16 cellular contexts compared by ENCODE assay signal in the genomic region with DNA sequence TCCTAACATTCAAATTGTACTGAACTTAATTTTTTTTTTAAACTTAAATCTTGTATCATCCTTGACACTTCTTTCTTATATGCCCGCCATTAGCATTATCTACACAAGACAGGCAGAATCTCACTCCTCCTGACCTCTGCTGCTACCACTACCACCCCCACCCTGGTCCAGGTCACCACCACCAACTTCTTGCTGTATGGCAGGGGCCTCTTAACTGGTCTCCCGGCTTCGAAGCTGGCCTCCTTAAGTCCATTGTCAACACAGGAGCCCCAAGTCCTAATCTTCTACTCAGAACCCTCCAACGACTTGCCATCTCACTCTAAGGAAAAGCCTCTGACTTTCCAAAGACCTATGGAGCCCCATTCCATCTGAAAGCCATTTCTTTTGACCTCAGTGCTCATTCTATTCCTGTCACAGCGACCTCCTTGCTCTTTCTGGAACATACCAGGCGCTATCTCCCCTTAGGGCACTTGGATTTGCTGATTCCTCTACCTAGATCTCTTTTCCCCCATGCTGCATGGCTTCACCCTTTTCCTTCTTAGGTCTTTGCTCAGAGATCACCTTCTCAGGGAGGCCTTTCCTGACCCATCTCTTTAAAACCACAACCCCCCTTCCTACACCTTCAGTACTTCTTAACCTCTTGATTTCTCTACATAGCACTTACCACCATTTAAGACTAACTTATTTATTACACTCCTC. TPM values are rescaled to one million over a fixed set of nuclear protein-coding genes. Genes with fewer than 3 reads are reported as not detected.
DNase-seq lines count a peak whose midpoint lies in the region; ATAC-seq, FAIRE-seq and TF ChIP-seq lines count a peak whose summit lies in the region.
"Had no signal": no experiment of that assay in that cellular context is flagged by ENCODE, and none has a peak within 500 bp of the region (broad histone marks: within the 10 kb centered on the region; RNA-seq: fewer than 3 reads in every experiment).

No MANE protein-coding gene starts in this region.

- in situ Hi-C loops in GM12878 (cut with MboI) = loop anchor here (25.0 kb wide), 1 partner anchor 1996 kb away; no protein-coding TSS in a partner anchor

- RAD21 ChIA-PET in GM12878 (lab: Charles Lee; ENCODE audit: unreplicated experiment) = no interaction called here

- peak overlapping the region; percentile 99 for H3K4ac ChIP-seq in trophoblast cell (ENCODE audit: low read depth, low read length)

- H4K91ac ChIP-seq in trophoblast cell (ENCODE audit: low read depth, low read length) = no peak overlapping the region

- peak overlapping the region; percentile 69 for H3K23ac ChIP-seq in trophoblast cell (ENCODE audit: low read length)

- H3K79me2 ChIP-seq in Karpas-422 (ENCODE audit: low read length) = peaks cover 96% of the 10 kb centered on the region
- peaks cover 86% of the 10 kb centered on the region for H3K79me2 ChIP-seq in GM12878 (ENCODE audit: control insufficient read depth, insufficient read depth, low read length)
- H3K79me2 ChIP-seq in trophoblast cell (ENCODE audit: control insufficient read depth, insufficient read depth, low read length, poor library complexity) = peaks cover 22% of the 10 kb centered on the region

- H4K20me1 ChIP-seq in Karpas-422 (ENCODE audit: insufficient read depth, low read depth, low read length) = no peaks in the 10 kb centered on the region
- no peaks in the 10 kb centered on the region for H4K20me1 ChIP-seq in GM12878 (ENCODE audit: control insufficient read depth, insufficient read depth)

- H3K9me3 ChIP-seq in Karpas-422 (ENCODE audit: low read length) = no peaks in the 10 kb centered on the region
- no peaks in the 10 kb centered on the region for H3K9me3 ChIP-seq in GM12878 (replicated peaks; ENCODE audit: control insufficient read depth, insufficient read depth, low read length)
- H3K9me3 ChIP-seq in trophoblast cell (ENCODE audit: insufficient read depth, low read depth, low read length) = no peaks in the 10 kb centered on the region
- H3K9me3 ChIP-seq: esophagus muscularis mucosa, prostate gland had no signal

- TF ChIP-seq CTCF in GM12878 (IDR thresholded peaks at IDR 0.05 in 2 of 3, conservative IDR thresholded peaks at IDR 0.05 in 1 of 3; ENCODE audit: control insufficient read depth in 2 of 3, extremely low read depth in 1 of 3, insufficient read depth in 1 of 3, low read depth in 3 of 3, low read length in 3 of 3) = no peak

- no peak overlapping the region for H3K9ac ChIP-seq in Karpas-422 (ENCODE audit: low read length)
- H3K9ac ChIP-seq in GM12878 (ENCODE audit: control insufficient read depth, insufficient read depth, low read length) = peak overlapping the region; percentile 15; the same call in 1 of the 2 replicates
- H3K9ac ChIP-seq in trophoblast cell (ENCODE audit: low read length) = no peak overlapping the region

- no TSS peak for BruUV-seq in GM12878 (replicated peaks; lab: Mats Ljungman, UMichigan)

- H3K9me3 Mint-ChIP-seq in activated naive CD4-positive, alpha-beta T cell treated with anti-CD3 and anti-CD28 coated beads, Interleukin-2, amount 50 U/mL, for 24 hours = no peaks in the 10 kb centered on the region
- H3K9me3 Mint-ChIP-seq in activated naive CD4-positive, alpha-beta T cell treated with anti-CD3 and anti-CD28 coated beads, Interleukin-2, amount 50 U/mL, for 72 hours = no peaks in the 10 kb centered on the region
- H3K9me3 Mint-ChIP-seq: activated B cell treated with CpG ODN at 0.5 μM for 24 hours; stimulated activated memory B cell treated with anti-CD40 and anti-IgM and Interleukin-4, amounts not matched to agents 10 μg/mL and 1 μg/mL and 100 μg/mL, for 72 hours had no signal

- H3K27me3 ChIP-seq in Karpas-422 (ENCODE audit: low read length) (no peaks in the 10 kb centered on the region), GM12878 (replicated peaks in 1 of 2; ENCODE audit: control insufficient read depth in 2 of 2, insufficient read depth in 2 of 2, low read length in 1 of 2) (no peaks in the 10 kb centered on the region), trophoblast cell (ENCODE audit: insufficient read depth, low read length) (no peaks in the 10 kb centered on the region)
- H3K27me3 ChIP-seq: esophagus muscularis mucosa had no signal

- no peak overlapping the region; the same call in 1 of the 2 replicates for H3K4me3 ChIP-seq in Karpas-422 (ENCODE audit: low read length)
- peak overlapping the region; percentile 69 for H3K4me3 ChIP-seq in GM12878
- no peak overlapping the region for H3K4me3 ChIP-seq in trophoblast cell (ENCODE audit: low read depth, low read length)
- H3K4me3 ChIP-seq: esophagus muscularis mucosa, prostate gland had no signal

- no peak overlapping the region for H3K14ac ChIP-seq in trophoblast cell (ENCODE audit: low read length)

- H3K27ac ChIP-seq in Karpas-422 (ENCODE audit: low read length) (no peak overlapping the region), GM12878 (ENCODE audit: control insufficient read depth, insufficient read depth) (peak overlapping the region; percentile 96), trophoblast cell (ENCODE audit: low read depth, low read length) (peak overlapping the region; percentile 2)
- H3K27ac ChIP-seq: esophagus muscularis mucosa, prostate gland had no signal

- TF ChIP-seq EP300 in GM12878 (IDR thresholded peaks at IDR 0.05; ENCODE audit: borderline replicate concordance in 1 of 2, control insufficient read depth in 1 of 2, low read depth in 2 of 2, low read length in 2 of 2) = no peak

- no peaks in the 10 kb centered on the region for H3K36me3 Mint-ChIP-seq in activated naive CD4-positive, alpha-beta T cell treated with anti-CD3 and anti-CD28 coated beads, Interleukin-2, amount 50 U/mL, for 24 hours
- H3K36me3 Mint-ChIP-seq in activated naive CD4-positive, alpha-beta T cell treated with anti-CD3 and anti-CD28 coated beads, Interleukin-2, amount 50 U/mL, for 72 hours = peaks cover 10 to 34% of the 10 kb centered on the region in 2 donors
- H3K36me3 Mint-ChIP-seq: stimulated activated memory B cell treated with anti-CD40 and anti-IgM and Interleukin-4, amounts not matched to agents 10 μg/mL and 1 μg/mL and 100 μg/mL, for 72 hours had no signal

- H3K79me1 ChIP-seq in trophoblast cell (ENCODE audit: low read length) = peaks cover 8% of the 10 kb centered on the region

- no peak overlapping the region for H3K18ac ChIP-seq in trophoblast cell (ENCODE audit: low read length)

- POLR2A ChIA-PET in GM12878 (lab: Charles Lee) = interaction anchor here (1.0 kb wide), 1 partner anchor 30 kb away, joined by 3 read pairs; no protein-coding TSS in a partner anchor

- no peak overlapping the region for H4K8ac ChIP-seq in trophoblast cell (ENCODE audit: low read depth, low read length)

- no peak overlapping the region for H2BK12ac ChIP-seq in trophoblast cell (ENCODE audit: low read length)

- H3K4me2 ChIP-seq in Karpas-422 (ENCODE audit: low read depth, low read length, poor library complexity, severe bottlenecking) = peak overlapping the region; percentile 85
- peak overlapping the region; percentile 86 for H3K4me2 ChIP-seq in GM12878 (ENCODE audit: control insufficient read depth, insufficient read depth)
- H3K4me2 ChIP-seq in trophoblast cell (ENCODE audit: low read length) = peak overlapping the region; percentile 2

- no peak overlapping the region for H2BK120ac ChIP-seq in trophoblast cell (ENCODE audit: insufficient read depth, low read length, poor library complexity)

- SMC1A ChIA-PET in GM12878 (lab: Charles Lee; ENCODE audit: uncharacterized antibody, unreplicated experiment) = no interaction called here

- no peak overlapping the region for H2AK5ac ChIP-seq in trophoblast cell (ENCODE audit: low read length)

- H2AFZ ChIP-seq in Karpas-422 (ENCODE audit: low read length) (no peak overlapping the region), GM12878 (ENCODE audit: control insufficient read depth, low read depth, low read length) (peak overlapping the region; percentile 75), trophoblast cell (ENCODE audit: insufficient read depth, low read length, poor library complexity) (no peak overlapping the region)

- no peak overlapping the region for H2BK5ac ChIP-seq in trophoblast cell (ENCODE audit: low read depth, low read length, poor library complexity)

- H3K4me1 Mint-ChIP-seq in activated naive CD4-positive, alpha-beta T cell treated with anti-CD3 and anti-CD28 coated beads, Interleukin-2, amount 50 U/mL, for 24 hours = peaks cover 20% of the 10 kb centered on the region

- no peak overlapping the region for H4K12ac ChIP-seq in trophoblast cell (ENCODE audit: low read depth, low read length)

- intact Hi-C loops in GM12878 (cut with micrococcal nuclease; ENCODE audit: unreplicated experiment) = loop anchor here (5.0 kb wide), 1 partner anchor 34 kb away; no protein-coding TSS in a partner anchor

- H3K36me3 ChIP-seq in Karpas-422 (ENCODE audit: insufficient read depth, low read length) (no peaks in the 10 kb centered on the region), GM12878 (ENCODE audit: control insufficient read depth in 2 of 2, insufficient read depth in 2 of 2, low read length in 1 of 2) (no peaks in the 10 kb centered on the region), trophoblast cell (ENCODE audit: control insufficient read depth in 1 of 2, insufficient read depth in 2 of 2, low read length in 2 of 2) (no peaks in the 10 kb centered on the region)
- H3K36me3 ChIP-seq: esophagus muscularis mucosa, prostate gland had no signal

- no peaks in the 10 kb centered on the region for H3K9me2 ChIP-seq in Karpas-422 (replicated peaks; ENCODE audit: insufficient read depth, low read length)

- FAIRE-seq in GM12878 (lab: Jason Lieb, UNC) = no peak

- H3K27me3 Mint-ChIP-seq in activated naive CD4-positive, alpha-beta T cell treated with anti-CD3 and anti-CD28 coated beads, Interleukin-2, amount 50 U/mL, for 24 hours = no peaks in the 10 kb centered on the region
- H3K27me3 Mint-ChIP-seq: activated B cell treated with CpG ODN at 0.5 μM for 24 hours; stimulated activated memory B cell treated with anti-CD40 and anti-IgM and Interleukin-4, amounts not matched to agents 10 μg/mL and 1 μg/mL and 100 μg/mL, for 72 hours had no signal

- ATAC-seq in activated naive CD4-positive, alpha-beta T cell treated with anti-CD3 and anti-CD28 coated beads, Interleukin-2, amount 50 U/mL, for 72 hours = no peak
- ATAC-seq in GM12878 = no peak
- no peak for ATAC-seq in HG03097 (IDR thresholded peaks at IDR 0.05; ENCODE audit: low FRiP score, unreplicated experiment)
- ATAC-seq: stimulated activated memory B cell treated with anti-CD40 and anti-IgM and Interleukin-4, amounts not matched to agents 10 μg/mL and 1 μg/mL and 100 μg/mL, for 72 hours had no signal

- H3K4me3 Mint-ChIP-seq in activated naive CD4-positive, alpha-beta T cell treated with anti-CD3 and anti-CD28 coated beads, Interleukin-2, amount 50 U/mL, for 24 hours = no peak overlapping the region
- H3K4me3 Mint-ChIP-seq: stimulated activated memory B cell treated with anti-CD40 and anti-IgM and Interleukin-4, amounts not matched to agents 10 μg/mL and 1 μg/mL and 100 μg/mL, for 72 hours had no signal

- no peak for DNase-seq in activated naive CD4-positive, alpha-beta T cell treated with anti-CD3 and anti-CD28 coated beads, Interleukin-2, amount 50 U/mL, for 72 hours (ENCODE audit: low spot score in 2 of 2)
- DNase-seq in Karpas-422 (no peak), GM12878 (ENCODE audit: low read depth, low spot score) (no peak), trophoblast cell (no peak), AML-193 (lab: John Stamatoyannopoulos, UW) (no peak), KG1 (lab: John Stamatoyannopoulos, UW) (no peak)
- DNase-seq: activated B cell treated with CpG ODN at 0.5 μM for 24 hours; activated effector memory CD4-positive, alpha-beta T cell treated with Interleukin-2 at 50 U/mL for 16 hours; cerebellar nuclear complex; GF-D8; NCI-H345 had no signal

- over 99% methylated on average over 6 of the region's 6 CpGs for WGBS in GM12878 (ENCODE audit: insufficient coverage, insufficient replicate concordance, low lambda C conversion rate, missing lambda C conversion rate)
- WGBS in trophoblast cell (ENCODE audit: extremely low coverage, insufficient coverage, insufficient read length) = no CpG with 5 or more reads among the region's 6 CpGs

- TF ChIP-seq RAD21 in GM12878 (IDR thresholded peaks at IDR 0.05; ENCODE audit: insufficient read depth, low read depth, low read length) = no peak

- peak overlapping the region; percentile 16 for H3K27ac Mint-ChIP-seq in activated naive CD4-positive, alpha-beta T cell treated with anti-CD3 and anti-CD28 coated beads, Interleukin-2, amount 50 U/mL, for 24 hours
- peak overlapping the region in 1 of 2 donors; percentile 24 for H3K27ac Mint-ChIP-seq in activated naive CD4-positive, alpha-beta T cell treated with anti-CD3 and anti-CD28 coated beads, Interleukin-2, amount 50 U/mL, for 72 hours
- H3K27ac Mint-ChIP-seq: activated B cell treated with CpG ODN at 0.5 μM for 24 hours; stimulated activated memory B cell treated with anti-CD40 and anti-IgM and Interleukin-4, amounts not matched to agents 10 μg/mL and 1 μg/mL and 100 μg/mL, for 72 hours had no signal

- H3K4me1 ChIP-seq in Karpas-422 (ENCODE audit: low read length) (peaks cover 54% of the 10 kb centered on the region), GM12878 (ENCODE audit: control insufficient read depth, insufficient read depth, low read length) (peaks cover 21% of the 10 kb centered on the region), trophoblast cell (ENCODE audit: control insufficient read depth in 1 of 2, insufficient read depth in 2 of 2, low read length in 2 of 2) (peaks cover 9 to 14% of the 10 kb centered on the region in 2 experiments)
- H3K4me1 ChIP-seq: prostate gland had no signal

- CTCF ChIA-PET in GM12878 (lab: Yijun Ruan, JAX) = interaction anchor here (1.0 kb wide), 1 partner anchor 60 kb away, joined by 3 read pairs; no protein-coding TSS in a partner anchor

- no peak for TF ChIP-seq POLR2A in GM12878 (IDR thresholded peaks at IDR 0.05; ENCODE audit: low read depth, low read length)

RNA-seq across cellular contexts. Expression of a gene that starts 2.6 kb away (rescaled TPM):
- 100 to 1,000 TPM; 115 to 233 TPM for total RNA-seq in activated naive CD4-positive, alpha-beta T cell treated with anti-CD3 and anti-CD28 coated beads, Interleukin-2, amount 50 U/mL, for 72 hours
- total RNA-seq in Karpas-422 (2014; rRNA removed; shearing (Covaris generic); ENCODE audit: low replicate concordance) = 87.5 and 95.5 TPM in 2 replicates
- total RNA-seq in GM12878 (2013; cell fraction: nucleolus; rRNA removed) = 219 and 229 TPM in 2 replicates
- total RNA-seq in GM12878 (2014; rRNA removed) (139 and 158 TPM in 2 replicates), GM12878 (2014; rRNA removed; fragmentation: Illumina TruSeq; extraction: Trizol) (150 and 156 TPM in 2 replicates), GM12878 (2021) (108 and 113 TPM in 2 replicates)
- 74.2 TPM for polyA plus RNA-seq in GM12878 (2011; ENCODE audit: low read depth)
- polyA plus RNA-seq in GM12878 (2011; rRNA removed) (241 and 262 TPM in 2 replicates), GM12878 (2014; fragmentation: Illumina TruSeq; extraction: Trizol) (161 and 192 TPM in 2 replicates), GM12878 (2014; fragmentation: Nextera tagmentation; extraction: Ambion mirVana) (100 to 1,000 TPM; 100 to 130 TPM), GM12878 (2014; rRNA removed) (118 and 133 TPM in 2 replicates), GM12878 (2016; fragmentation: Nextera tagmentation; extraction: Ambion mirVana) (100 to 1,000 TPM; 109 to 110 TPM)
- 209 and 229 TPM in 2 replicates for polyA plus RNA-seq in GM12878 (2011; cell fraction: cytosol; rRNA removed)
- polyA plus RNA-seq in GM12878 (2011; cell fraction: nucleus; rRNA removed) = 514 and 607 TPM in 2 replicates
- polyA plus RNA-seq in GM12878 (2012) = 59.3 and 84.1 TPM in 2 replicates
- 232 and 236 TPM in 2 replicates for polyA minus RNA-seq in GM12878 (2011; rRNA and poly(A)+ RNA removed)
- polyA minus RNA-seq in GM12878 (2011; cell fraction: cytosol; rRNA and poly(A)+ RNA removed) = 75.6 and 81.0 TPM in 2 replicates
- polyA minus RNA-seq in GM12878 (2011; cell fraction: nucleus; rRNA and poly(A)+ RNA removed) = 105 and 119 TPM in 2 replicates
- polyA plus RNA-seq in trophoblast cell (2013) = 123 and 132 TPM in 2 replicates

RNA-seq across cellular contexts. Expression of a gene that starts 30.7 kb away (rescaled TPM):
- total RNA-seq in activated naive CD4-positive, alpha-beta T cell treated with anti-CD3 and anti-CD28 coated beads, Interleukin-2, amount 50 U/mL, for 72 hours = 10 to 100 TPM; 22.2 to 34.4 TPM
- 5.7 and 7.5 TPM in 2 replicates for total RNA-seq in Karpas-422 (2014; rRNA removed; shearing (Covaris generic); ENCODE audit: low replicate concordance)
- 28.7 and 36.3 TPM in 2 replicates for total RNA-seq in GM12878 (2013; cell fraction: nucleolus; rRNA removed)
- total RNA-seq in GM12878 (2014; rRNA removed) = 10.1 and 11.4 TPM in 2 replicates
- 12.4 and 13.6 TPM in 2 replicates for total RNA-seq in GM12878 (2014; rRNA removed; fragmentation: Illumina TruSeq; extraction: Trizol)
- total RNA-seq in GM12878 (2021) = 19.8 and 20.0 TPM in 2 replicates
- polyA plus RNA-seq in GM12878 (2011; ENCODE audit: low read depth) = 11.4 TPM
- polyA plus RNA-seq in GM12878 (2011; rRNA removed) = 19.9 and 21.5 TPM in 2 replicates
- polyA plus RNA-seq in GM12878 (2011; cell fraction: cytosol; rRNA removed) = 13.6 and 15.6 TPM in 2 replicates
- polyA plus RNA-seq in GM12878 (2011; cell fraction: nucleus; rRNA removed) = 38.0 and 43.6 TPM in 2 replicates
- polyA plus RNA-seq in GM12878 (2012) = 21.1 and 33.7 TPM in 2 replicates
- polyA plus RNA-seq in GM12878 (2014; fragmentation: Illumina TruSeq; extraction: Trizol) = 11.5 and 12.7 TPM in 2 replicates
- polyA plus RNA-seq in GM12878 (2014; fragmentation: Nextera tagmentation; extraction: Ambion mirVana) = 10 to 100 TPM; 11.8 to 18.6 TPM
- 12.1 and 14.7 TPM in 2 replicates for polyA plus RNA-seq in GM12878 (2014; rRNA removed)
- polyA plus RNA-seq in GM12878 (2016; fragmentation: Nextera tagmentation; extraction: Ambion mirVana) = 10 to 100 TPM; 15.7 to 18.3 TPM
- 15.6 and 19.5 TPM in 2 replicates for polyA minus RNA-seq in GM12878 (2011; rRNA and poly(A)+ RNA removed)
- polyA minus RNA-seq in GM12878 (2011; cell fraction: cytosol; rRNA and poly(A)+ RNA removed) = 8.2 and 16.7 TPM in 2 replicates
- 13.3 and 24.9 TPM in 2 replicates for polyA minus RNA-seq in GM12878 (2011; cell fraction: nucleus; rRNA and poly(A)+ RNA removed)
- 11.7 and 12.0 TPM in 2 replicates for polyA plus RNA-seq in trophoblast cell (2013)

RNA-seq across cellular contexts. Expression of a gene that starts 37.1 kb away (rescaled TPM):
- total RNA-seq in activated naive CD4-positive, alpha-beta T cell treated with anti-CD3 and anti-CD28 coated beads, Interleukin-2, amount 50 U/mL, for 72 hours = 10 to 100 TPM; 37.7 to 58.7 TPM
- 25.3 and 32.9 TPM in 2 replicates for total RNA-seq in Karpas-422 (2014; rRNA removed; shearing (Covaris generic); ENCODE audit: low replicate concordance)
- 79.1 and 84.8 TPM in 2 replicates for total RNA-seq in GM12878 (2013; cell fraction: nucleolus; rRNA removed)
- total RNA-seq in GM12878 (2014; rRNA removed) (19.5 and 19.7 TPM in 2 replicates), GM12878 (2014; rRNA removed; fragmentation: Illumina TruSeq; extraction: Trizol) (10.0 and 10.6 TPM in 2 replicates), GM12878 (2021) (23.5 and 25.6 TPM in 2 replicates)
- 8.6 TPM for polyA plus RNA-seq in GM12878 (2011; ENCODE audit: low read depth)
- polyA plus RNA-seq in GM12878 (2011; rRNA removed) (19.1 and 22.1 TPM in 2 replicates), GM12878 (2014; fragmentation: Illumina TruSeq; extraction: Trizol) (10.7 and 11.5 TPM in 2 replicates), GM12878 (2014; fragmentation: Nextera tagmentation; extraction: Ambion mirVana) (1 to 10 TPM; 5.2 to 8.0 TPM), GM12878 (2014; rRNA removed) (27.3 and 27.4 TPM in 2 replicates), GM12878 (2016; fragmentation: Nextera tagmentation; extraction: Ambion mirVana) (10 to 100 TPM; 29.5 to 30.4 TPM)
- polyA plus RNA-seq in GM12878 (2011; cell fraction: cytosol; rRNA removed) = 13.5 and 18.1 TPM in 2 replicates
- polyA plus RNA-seq in GM12878 (2011; cell fraction: nucleus; rRNA removed) = 121 and 130 TPM in 2 replicates
- 15.9 and 16.7 TPM in 2 replicates for polyA plus RNA-seq in GM12878 (2012)
- 11.0 and 13.1 TPM in 2 replicates for polyA minus RNA-seq in GM12878 (2011; rRNA and poly(A)+ RNA removed)
- 4.5 and 7.6 TPM in 2 replicates for polyA minus RNA-seq in GM12878 (2011; cell fraction: cytosol; rRNA and poly(A)+ RNA removed)
- 18.5 and 31.2 TPM in 2 replicates for polyA minus RNA-seq in GM12878 (2011; cell fraction: nucleus; rRNA and poly(A)+ RNA removed)
- polyA plus RNA-seq in trophoblast cell (2013) = 6.2 and 6.6 TPM in 2 replicates

RNA-seq across cellular contexts. Expression of a gene that starts 56.7 kb away (rescaled TPM):
- 100 to 1,000 TPM in 1 of 2 donors, 10 to 100 TPM in 1; 75.5 to 112 TPM for total RNA-seq in activated naive CD4-positive, alpha-beta T cell treated with anti-CD3 and anti-CD28 coated beads, Interleukin-2, amount 50 U/mL, for 72 hours
- total RNA-seq in Karpas-422 (2014; rRNA removed; shearing (Covaris generic); ENCODE audit: low replicate concordance) = 25.1 and 58.0 TPM in 2 replicates
- total RNA-seq in GM12878 (2013; cell fraction: nucleolus; rRNA removed) = 81.1 and 96.0 TPM in 2 replicates
- total RNA-seq in GM12878 (2014; rRNA removed) (31.6 and 40.4 TPM in 2 replicates), GM12878 (2014; rRNA removed; fragmentation: Illumina TruSeq; extraction: Trizol) (21.3 TPM in 2 replicates), GM12878 (2021) (56.3 and 58.9 TPM in 2 replicates)
- 23.7 TPM for polyA plus RNA-seq in GM12878 (2011; ENCODE audit: low read depth)
- polyA plus RNA-seq in GM12878 (2011; rRNA removed) (24.2 and 40.5 TPM in 2 replicates), GM12878 (2014; fragmentation: Illumina TruSeq; extraction: Trizol) (12.6 and 22.1 TPM in 2 replicates), GM12878 (2014; fragmentation: Nextera tagmentation; extraction: Ambion mirVana) (10 to 100 TPM; 10.3 to 19.8 TPM), GM12878 (2014; rRNA removed) (44.5 and 48.8 TPM in 2 replicates), GM12878 (2016; fragmentation: Nextera tagmentation; extraction: Ambion mirVana) (10 to 100 TPM; 56.6 to 57.8 TPM)
- 45.4 and 64.5 TPM in 2 replicates for polyA plus RNA-seq in GM12878 (2011; cell fraction: cytosol; rRNA removed)
- polyA plus RNA-seq in GM12878 (2011; cell fraction: nucleus; rRNA removed) = 188 and 193 TPM in 2 replicates
- polyA plus RNA-seq in GM12878 (2012) = 43.0 and 46.7 TPM in 2 replicates
- 53.8 and 78.0 TPM in 2 replicates for polyA minus RNA-seq in GM12878 (2011; rRNA and poly(A)+ RNA removed)
- 17.4 and 27.0 TPM in 2 replicates for polyA minus RNA-seq in GM12878 (2011; cell fraction: cytosol; rRNA and poly(A)+ RNA removed)
- polyA minus RNA-seq in GM12878 (2011; cell fraction: nucleus; rRNA and poly(A)+ RNA removed) = 46.8 and 70.7 TPM in 2 replicates
- 32.0 and 33.0 TPM in 2 replicates for polyA plus RNA-seq in trophoblast cell (2013)

RNA-seq across cellular contexts. Expression of a gene that starts 59.4 kb away (rescaled TPM):
- 10 to 100 TPM; 18.9 to 32.4 TPM for total RNA-seq in activated naive CD4-positive, alpha-beta T cell treated with anti-CD3 and anti-CD28 coated beads, Interleukin-2, amount 50 U/mL, for 72 hours
- 15.9 and 39.1 TPM in 2 replicates for total RNA-seq in Karpas-422 (2014; rRNA removed; shearing (Covaris generic); ENCODE audit: low replicate concordance)
- total RNA-seq in GM12878 (2013; cell fraction: nucleolus; rRNA removed) = 34.1 and 48.7 TPM in 2 replicates
- 25.7 and 27.7 TPM in 2 replicates for total RNA-seq in GM12878 (2014; rRNA removed)
- 19.9 and 21.0 TPM in 2 replicates for total RNA-seq in GM12878 (2014; rRNA removed; fragmentation: Illumina TruSeq; extraction: Trizol)
- 20.3 and 24.6 TPM in 2 replicates for total RNA-seq in GM12878 (2021)
- 8.8 TPM for polyA plus RNA-seq in GM12878 (2011; ENCODE audit: low read depth)
- 15.2 and 19.3 TPM in 2 replicates for polyA plus RNA-seq in GM12878 (2011; rRNA removed)
- polyA plus RNA-seq in GM12878 (2011; cell fraction: cytosol; rRNA removed) = 24.1 and 26.6 TPM in 2 replicates
- polyA plus RNA-seq in GM12878 (2011; cell fraction: nucleus; rRNA removed) = 18.4 and 21.1 TPM in 2 replicates
- 11.5 and 16.8 TPM in 2 replicates for polyA plus RNA-seq in GM12878 (2012)
- 22.2 and 25.7 TPM in 2 replicates for polyA plus RNA-seq in GM12878 (2014; fragmentation: Illumina TruSeq; extraction: Trizol)
- polyA plus RNA-seq in GM12878 (2014; fragmentation: Nextera tagmentation; extraction: Ambion mirVana) = 1 to 10 TPM; 5.6 to 9.0 TPM
- polyA plus RNA-seq in GM12878 (2014; rRNA removed) = 30.4 and 32.2 TPM in 2 replicates
- 10 to 100 TPM; 35.9 to 39.5 TPM for polyA plus RNA-seq in GM12878 (2016; fragmentation: Nextera tagmentation; extraction: Ambion mirVana)
- 22.6 and 28.6 TPM in 2 replicates for polyA minus RNA-seq in GM12878 (2011; rRNA and poly(A)+ RNA removed)
- 5.5 and 6.2 TPM in 2 replicates for polyA minus RNA-seq in GM12878 (2011; cell fraction: cytosol; rRNA and poly(A)+ RNA removed)
- 24.1 and 39.4 TPM in 2 replicates for polyA minus RNA-seq in GM12878 (2011; cell fraction: nucleus; rRNA and poly(A)+ RNA removed)
- polyA plus RNA-seq in trophoblast cell (2013) = 6.9 and 7.4 TPM in 2 replicates

Comparison
In these comparisons a context has a peak if more than half of its experiments do, and no peak if none do; other contexts are left out.
1. H3K4me2 ChIP-seq: peak in every context shown above with its lines; median percentile 86 in GM12878; 85 in Karpas-422; 2 in trophoblast cell.